1 cellular context compared by ENCODE assay signal in the genomic region with DNA sequence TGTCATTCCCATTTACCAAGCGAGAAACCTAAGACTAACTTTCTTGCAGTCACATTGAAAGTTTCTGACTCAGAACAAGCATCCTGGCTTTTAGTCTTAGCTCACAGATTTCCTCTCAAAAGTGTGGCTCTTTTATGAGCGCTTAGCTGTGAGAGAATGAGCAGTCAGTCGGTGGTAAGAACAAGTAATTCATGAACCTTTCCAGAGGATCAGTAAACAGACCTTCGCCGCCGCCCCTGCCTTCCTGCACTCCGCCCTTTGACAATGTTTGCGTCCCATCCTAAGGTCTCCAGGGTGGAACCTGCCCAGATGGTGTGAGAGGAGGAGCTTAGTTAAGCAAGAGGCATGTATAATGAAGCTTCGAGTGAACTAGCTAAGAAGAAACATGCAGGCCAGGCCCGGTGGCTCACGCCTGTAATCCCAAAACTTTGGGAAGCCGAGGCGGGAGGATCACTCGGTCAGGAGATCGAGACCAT.
TF ChIP-seq lines count a peak whose summit lies in the region.

No MANE protein-coding gene starts in this region.

TF ChIP-seq in HepG2, 621 proteins besides CTCF, POLR2A, EP300 and RAD21 (continued from another document and continues in another):
- TF ChIP-seq NFKB2 (CRISPR knock-in tag; IDR thresholded peaks at IDR 0.05; ENCODE audit: borderline replicate concordance) (no peak), ZNF616 (CRISPR knock-in tag; IDR thresholded peaks at IDR 0.05; ENCODE audit: low read depth) (no peak), CEBPB (IDR thresholded peaks at IDR 0.05; ENCODE audit: borderline replicate concordance, low read depth, low read length) (peak; percentile 46; the same call in 1 of the 2 replicates), ZNF567 (CRISPR knock-in tag; IDR thresholded peaks at IDR 0.05; ENCODE audit: borderline replicate concordance) (no peak), ZNF678 (CRISPR knock-in tag; IDR thresholded peaks at IDR 0.05) (no peak), ZNF121 (CRISPR knock-in tag; IDR thresholded peaks at IDR 0.05) (no peak), ZNF224 (CRISPR knock-in tag; IDR thresholded peaks at IDR 0.05) (no peak), NR2F1 (CRISPR knock-in tag; IDR thresholded peaks at IDR 0.05) (peak in 1 of 2 experiments; percentile 15; a peak in 1 of 4 replicates), ZNF891 (CRISPR knock-in tag; IDR thresholded peaks at IDR 0.05) (no peak), ZFP36L1 (CRISPR knock-in tag; IDR thresholded peaks at IDR 0.05) (peak; percentile 59; the same call in 1 of the 2 replicates), ZNF33B (CRISPR knock-in tag; IDR thresholded peaks at IDR 0.05) (no peak), ZNF773 (CRISPR knock-in tag; IDR thresholded peaks at IDR 0.05; ENCODE audit: borderline replicate concordance) (no peak), KDM3A (CRISPR knock-in tag; IDR thresholded peaks at IDR 0.05; ENCODE audit: low read depth) (0 out of 2 replicates have a peak, but pooled peaks have one; percentile 40), ZNF672 (CRISPR knock-in tag; IDR thresholded peaks at IDR 0.05) (no peak), ZNF781 (CRISPR knock-in tag; IDR thresholded peaks at IDR 0.05; ENCODE audit: borderline replicate concordance, not compliant biosample characterization) (no peak), NR1H2 (CRISPR knock-in tag; IDR thresholded peaks at IDR 0.05; ENCODE audit: borderline replicate concordance, low read depth) (no peak), ZFP82 (CRISPR knock-in tag; IDR thresholded peaks at IDR 0.05; ENCODE audit: borderline replicate concordance) (no peak), SRSF1 (optimal IDR thresholded peaks at IDR 0.05; ENCODE audit: low read depth, low read length) (no peak), KMT2A (CRISPR knock-in tag; IDR thresholded peaks at IDR 0.05) (no peak), NPAS2 (CRISPR knock-in tag; IDR thresholded peaks at IDR 0.05; ENCODE audit: borderline replicate concordance) (no peak), MAFK (conservative IDR thresholded peaks at IDR 0.05 in 1 of 2, IDR thresholded peaks at IDR 0.05 in 1 of 2; ENCODE audit: low read length in 2 of 2) (no peak), ZNF780A (CRISPR knock-in tag; IDR thresholded peaks at IDR 0.05) (no peak), ZBTB33 (CRISPR knock-in tag; IDR thresholded peaks at IDR 0.05) (no peak), ZNF253 (CRISPR knock-in tag; IDR thresholded peaks at IDR 0.05; ENCODE audit: borderline replicate concordance) (no peak), DNMT1 (CRISPR knock-in tag; IDR thresholded peaks at IDR 0.05) (no peak), IRF1 (CRISPR knock-in tag; IDR thresholded peaks at IDR 0.05; ENCODE audit: low read depth) (no peak), ETV6 (CRISPR knock-in tag; conservative IDR thresholded peaks at IDR 0.05) (no peak), ZBTB21 (CRISPR knock-in tag; IDR thresholded peaks at IDR 0.05) (no peak), CBX2 (IDR thresholded peaks at IDR 0.05; ENCODE audit: low read depth, low read length) (no peak), CBX2 (CRISPR knock-in tag; IDR thresholded peaks at IDR 0.05; ENCODE audit: low read depth) (no peak), NCOA1 (CRISPR knock-in tag; IDR thresholded peaks at IDR 0.05) (0 out of 2 replicates have a peak, but pooled peaks have one; percentile 28), ZNF512B (CRISPR knock-in tag; IDR thresholded peaks at IDR 0.05; ENCODE audit: borderline replicate concordance) (no peak), ZNF784 (CRISPR knock-in tag; IDR thresholded peaks at IDR 0.05; ENCODE audit: borderline replicate concordance) (no peak)
- TF ChIP-seq, protein P1, sequence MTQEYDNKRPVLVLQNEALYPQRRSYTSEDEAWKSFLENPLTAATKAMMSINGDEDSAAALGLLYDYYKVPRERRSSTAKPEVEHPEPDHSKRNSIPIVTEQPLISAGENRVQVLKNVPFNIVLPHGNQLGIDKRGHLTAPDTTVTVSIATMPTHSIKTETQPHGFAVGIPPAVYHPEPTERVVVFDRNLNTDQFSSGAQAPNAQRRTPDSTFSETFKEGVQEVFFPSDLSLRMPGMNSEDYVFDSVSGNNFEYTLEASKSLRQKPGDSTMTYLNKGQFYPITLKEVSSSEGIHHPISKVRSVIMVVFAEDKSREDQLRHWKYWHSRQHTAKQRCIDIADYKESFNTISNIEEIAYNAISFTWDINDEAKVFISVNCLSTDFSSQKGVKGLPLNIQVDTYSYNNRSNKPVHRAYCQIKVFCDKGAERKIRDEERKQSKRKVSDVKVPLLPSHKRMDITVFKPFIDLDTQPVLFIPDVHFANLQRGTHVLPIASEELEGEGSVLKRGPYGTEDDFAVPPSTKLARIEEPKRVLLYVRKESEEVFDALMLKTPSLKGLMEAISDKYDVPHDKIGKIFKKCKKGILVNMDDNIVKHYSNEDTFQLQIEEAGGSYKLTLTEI (CRISPR knock-in tag; conservative IDR thresholded peaks at IDR 0.05) = no peak
- TF ChIP-seq, protein P2, sequence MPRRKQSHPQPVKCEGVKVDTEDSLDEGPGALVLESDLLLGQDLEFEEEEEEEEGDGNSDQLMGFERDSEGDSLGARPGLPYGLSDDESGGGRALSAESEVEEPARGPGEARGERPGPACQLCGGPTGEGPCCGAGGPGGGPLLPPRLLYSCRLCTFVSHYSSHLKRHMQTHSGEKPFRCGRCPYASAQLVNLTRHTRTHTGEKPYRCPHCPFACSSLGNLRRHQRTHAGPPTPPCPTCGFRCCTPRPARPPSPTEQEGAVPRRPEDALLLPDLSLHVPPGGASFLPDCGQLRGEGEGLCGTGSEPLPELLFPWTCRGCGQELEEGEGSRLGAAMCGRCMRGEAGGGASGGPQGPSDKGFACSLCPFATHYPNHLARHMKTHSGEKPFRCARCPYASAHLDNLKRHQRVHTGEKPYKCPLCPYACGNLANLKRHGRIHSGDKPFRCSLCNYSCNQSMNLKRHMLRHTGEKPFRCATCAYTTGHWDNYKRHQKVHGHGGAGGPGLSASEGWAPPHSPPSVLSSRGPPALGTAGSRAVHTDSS (CRISPR knock-in tag; conservative IDR thresholded peaks at IDR 0.05) = no peak
- TF ChIP-seq, protein P3, sequence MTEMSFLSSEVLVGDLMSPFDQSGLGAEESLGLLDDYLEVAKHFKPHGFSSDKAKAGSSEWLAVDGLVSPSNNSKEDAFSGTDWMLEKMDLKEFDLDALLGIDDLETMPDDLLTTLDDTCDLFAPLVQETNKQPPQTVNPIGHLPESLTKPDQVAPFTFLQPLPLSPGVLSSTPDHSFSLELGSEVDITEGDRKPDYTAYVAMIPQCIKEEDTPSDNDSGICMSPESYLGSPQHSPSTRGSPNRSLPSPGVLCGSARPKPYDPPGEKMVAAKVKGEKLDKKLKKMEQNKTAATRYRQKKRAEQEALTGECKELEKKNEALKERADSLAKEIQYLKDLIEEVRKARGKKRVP (CRISPR knock-in tag; IDR thresholded peaks at IDR 0.05) = 0 out of 4 replicates have a peak, but pooled peaks of 1 of the 2 experiments have one; percentile 38
- TF ChIP-seq, protein P4, sequence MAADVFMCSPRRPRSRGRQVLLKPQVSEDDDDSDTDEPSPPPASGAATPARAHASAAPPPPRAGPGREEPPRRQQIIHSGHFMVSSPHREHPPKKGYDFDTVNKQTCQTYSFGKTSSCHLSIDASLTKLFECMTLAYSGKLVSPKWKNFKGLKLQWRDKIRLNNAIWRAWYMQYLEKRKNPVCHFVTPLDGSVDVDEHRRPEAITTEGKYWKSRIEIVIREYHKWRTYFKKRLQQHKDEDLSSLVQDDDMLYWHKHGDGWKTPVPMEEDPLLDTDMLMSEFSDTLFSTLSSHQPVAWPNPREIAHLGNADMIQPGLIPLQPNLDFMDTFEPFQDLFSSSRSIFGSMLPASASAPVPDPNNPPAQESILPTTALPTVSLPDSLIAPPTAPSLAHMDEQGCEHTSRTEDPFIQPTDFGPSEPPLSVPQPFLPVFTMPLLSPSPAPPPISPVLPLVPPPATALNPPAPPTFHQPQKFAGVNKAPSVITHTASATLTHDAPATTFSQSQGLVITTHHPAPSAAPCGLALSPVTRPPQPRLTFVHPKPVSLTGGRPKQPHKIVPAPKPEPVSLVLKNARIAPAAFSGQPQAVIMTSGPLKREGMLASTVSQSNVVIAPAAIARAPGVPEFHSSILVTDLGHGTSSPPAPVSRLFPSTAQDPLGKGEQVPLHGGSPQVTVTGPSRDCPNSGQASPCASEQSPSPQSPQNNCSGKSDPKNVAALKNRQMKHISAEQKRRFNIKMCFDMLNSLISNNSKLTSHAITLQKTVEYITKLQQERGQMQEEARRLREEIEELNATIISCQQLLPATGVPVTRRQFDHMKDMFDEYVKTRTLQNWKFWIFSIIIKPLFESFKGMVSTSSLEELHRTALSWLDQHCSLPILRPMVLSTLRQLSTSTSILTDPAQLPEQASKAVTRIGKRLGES (CRISPR knock-in tag; IDR thresholded peaks at IDR 0.05; ENCODE audit: borderline replicate concordance) = no peak
- TF ChIP-seq, protein P5, sequence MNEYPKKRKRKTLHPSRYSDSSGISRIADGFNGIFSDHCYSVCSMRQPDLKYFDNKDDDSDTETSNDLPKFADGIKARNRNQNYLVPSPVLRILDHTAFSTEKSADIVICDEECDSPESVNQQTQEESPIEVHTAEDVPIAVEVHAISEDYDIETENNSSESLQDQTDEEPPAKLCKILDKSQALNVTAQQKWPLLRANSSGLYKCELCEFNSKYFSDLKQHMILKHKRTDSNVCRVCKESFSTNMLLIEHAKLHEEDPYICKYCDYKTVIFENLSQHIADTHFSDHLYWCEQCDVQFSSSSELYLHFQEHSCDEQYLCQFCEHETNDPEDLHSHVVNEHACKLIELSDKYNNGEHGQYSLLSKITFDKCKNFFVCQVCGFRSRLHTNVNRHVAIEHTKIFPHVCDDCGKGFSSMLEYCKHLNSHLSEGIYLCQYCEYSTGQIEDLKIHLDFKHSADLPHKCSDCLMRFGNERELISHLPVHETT (CRISPR knock-in tag; conservative IDR thresholded peaks at IDR 0.05) = no peak
